22 cellular contexts compared by ENCODE assay signal in the genomic region with DNA sequence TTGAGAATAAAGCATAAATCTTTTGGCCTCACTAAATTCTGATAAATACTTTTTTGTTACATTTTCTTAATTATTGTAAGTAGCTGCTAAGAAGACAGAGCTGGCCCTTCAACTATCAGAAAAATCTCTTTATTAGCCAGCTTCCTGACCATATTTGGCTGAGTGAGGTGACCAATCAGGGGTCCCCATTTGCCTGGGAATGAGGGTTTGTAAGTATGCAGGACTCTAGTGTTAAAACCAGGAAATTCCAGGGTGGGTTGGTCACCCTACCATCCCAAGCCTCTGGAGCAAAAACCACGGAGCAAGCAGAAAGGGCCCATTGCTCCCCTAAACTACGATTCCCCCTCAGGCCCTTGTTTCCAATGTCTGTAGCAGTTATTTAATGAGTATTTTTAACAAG.
DNase-seq lines count a peak whose midpoint lies in the region; ATAC-seq and TF ChIP-seq lines count a peak whose summit lies in the region.
"Had no signal": no experiment of that assay in that cellular context is flagged by ENCODE, and none has a peak within 500 bp of the region (broad histone marks: within the 10 kb centered on the region; RNA-seq: fewer than 3 reads in every experiment).

No MANE protein-coding gene starts in this region.

- H3K9me3 ChIP-seq in GM23248 (ENCODE audit: low read depth) (no peaks in the 10 kb centered on the region), vagina (no peaks in the 10 kb centered on the region)
- H3K9me3 ChIP-seq: adrenal gland, right lobe of liver had no signal

- H3K9ac ChIP-seq in GM23248: no peak overlapping the region

- DNase-seq in GM23248 (peak; percentile 48), astrocyte of the cerebellum (ENCODE audit: low read depth) (peak; percentile 33), iris pigment epithelial cell (ENCODE audit: low read depth) (peak; percentile 62), iPS-NIHi7 (ENCODE audit: extremely low spot score) (no peak), vagina (ENCODE audit: extremely low spot score in 2 of 2) (no peak), natural killer cell (no peak), NCI-H2196 treated with DMSO at 0.1 percent for 48 hours (lab: John Stamatoyannopoulos, UW; ENCODE audit: unreplicated experiment) (no peak)
- DNase-seq: adrenal gland; DND-41; Kasumi-1; NCI-H1417; NCI-H2171; NCI-H774; occipital lobe; PC-9; right lobe of liver; stimulated activated naive CD8-positive, alpha-beta T cell treated with anti-CD3 and anti-CD28 coated beads, Interleukin-15, amount 100 ng/mL, for 72 hours had no signal

- H3K27ac ChIP-seq in ACC112 (ENCODE audit: low read depth, low read length) (no peak overlapping the region), GM23248 (no peak overlapping the region), vagina (no peak overlapping the region)
- H3K27ac ChIP-seq: PC-9, right lobe of liver had no signal

- intact Hi-C loops in vagina (cut with DNase I) (no loop called here), natural killer cell (cut with micrococcal nuclease) (no loop called here)

- H3F3A ChIP-seq in GM23248 (ENCODE audit: insufficient read depth): peaks cover 4% of the 10 kb centered on the region; the same call in 1 of the 2 replicates

- H3K36me3 ChIP-seq in ACC112 (ENCODE audit: insufficient read depth, low read length) (no peaks in the 10 kb centered on the region), GM23248 (ENCODE audit: low read depth) (no peaks in the 10 kb centered on the region), vagina (no peaks in the 10 kb centered on the region)
- H3K36me3 ChIP-seq: adrenal gland, right lobe of liver had no signal

- no peak for TF ChIP-seq POLR2A in vagina (IDR thresholded peaks at IDR 0.05)

- H3K4me3 ChIP-seq in ACC112 (ENCODE audit: low read depth, low read length) (no peak overlapping the region), GM23248 (no peak overlapping the region), astrocyte of the cerebellum (ENCODE audit: low read depth, low read length) (no peak overlapping the region), vagina (no peak overlapping the region)
- H3K4me3 ChIP-seq: adrenal gland, PC-9, right lobe of liver had no signal

- H3K4me3 Mint-ChIP-seq in natural killer cell: no peak overlapping the region
- H3K4me3 Mint-ChIP-seq: stimulated activated naive CD8-positive, alpha-beta T cell treated with anti-CD3 and anti-CD28 coated beads, Interleukin-15, amount 100 ng/mL, for 72 hours; type B pancreatic cell had no signal

- no peaks in the 10 kb centered on the region for H3K9me2 ChIP-seq in GM23248 (ENCODE audit: insufficient read depth)

- no peaks in the 10 kb centered on the region for H3K27me3 ChIP-seq in ACC112 (ENCODE audit: insufficient read depth, low read length)
- no peaks in the 10 kb centered on the region for H3K27me3 ChIP-seq in GM23248 (replicated peaks; ENCODE audit: insufficient read depth)
- H3K27me3 ChIP-seq in vagina: no peaks in the 10 kb centered on the region
- H3K27me3 ChIP-seq: adrenal gland, right lobe of liver had no signal

- no peaks in the 10 kb centered on the region for H3K36me3 Mint-ChIP-seq in natural killer cell
- H3K36me3 Mint-ChIP-seq: type B pancreatic cell had no signal

- peaks cover 6 to 11% of the 10 kb centered on the region in 2 donors for H3K9me3 Mint-ChIP-seq in natural killer cell
- H3K9me3 Mint-ChIP-seq: type B pancreatic cell had no signal

- H3K27ac Mint-ChIP-seq in natural killer cell: no peak overlapping the region
- H3K27ac Mint-ChIP-seq: activated T-helper 2 cell treated with anti-CD3 and anti-CD28 coated beads, Interferon-gamma antibody, Interleukin-2, Interleukin-4, amounts not matched to agents 10 μg/mL and 5 μg/mL and 100 μg/mL, durations not matched to agents 14 hours and 24 hours and 36 hours; stimulated activated naive CD8-positive, alpha-beta T cell treated with anti-CD3 and anti-CD28 coated beads, Interleukin-15, amount 100 ng/mL, for 72 hours; type B pancreatic cell had no signal

- peak overlapping the region; percentile 23 for H2AFZ ChIP-seq in ACC112 (ENCODE audit: low read length, unreplicated experiment)
- H2AFZ ChIP-seq in GM23248: peak overlapping the region; percentile 76
- H2AFZ ChIP-seq: PC-9 had no signal

- H3K4me2 ChIP-seq in GM23248 (ENCODE audit: unreplicated experiment): peak overlapping the region; percentile 20
- H3K4me2 ChIP-seq: PC-9 had no signal

- 63 to 65% methylated on average over 2 of the region's 2 CpGs for whole genome bisulfite sequencing in GM23248 (ENCODE audit: low coverage in 1 of 2, low lambda C conversion rate in 2 of 2, missing lambda C conversion rate in 2 of 2), 2 experiments

- TF ChIP-seq CTCF in astrocyte of the cerebellum (IDR thresholded peaks at IDR 0.05; ENCODE audit: low read depth, low read length, missing control alignments) (no peak), vagina (IDR thresholded peaks at IDR 0.05) (no peak), natural killer cell (IDR thresholded peaks at IDR 0.05) (no peak)

- H3K79me2 ChIP-seq in ACC112 (ENCODE audit: control insufficient read depth, insufficient read depth, low read length, unreplicated experiment) (no peaks in the 10 kb centered on the region), GM23248 (ENCODE audit: insufficient read depth) (no peaks in the 10 kb centered on the region)

- no peaks in the 10 kb centered on the region for H3K4me1 Mint-ChIP-seq in natural killer cell
- H3K4me1 Mint-ChIP-seq: stimulated activated naive CD8-positive, alpha-beta T cell treated with anti-CD3 and anti-CD28 coated beads, Interleukin-15, amount 100 ng/mL, for 72 hours had no signal

- H4K20me1 ChIP-seq in GM23248 (ENCODE audit: insufficient read depth): no peaks in the 10 kb centered on the region

- no peaks in the 10 kb centered on the region for H3K4me1 ChIP-seq in ACC112 (ENCODE audit: control insufficient read depth, insufficient read depth, low read length, unreplicated experiment)
- H3K4me1 ChIP-seq in GM23248 (ENCODE audit: insufficient read depth): peaks cover 14% of the 10 kb centered on the region
- no peaks in the 10 kb centered on the region for H3K4me1 ChIP-seq in vagina
- H3K4me1 ChIP-seq: adrenal gland, right lobe of liver had no signal

- in situ Hi-C loops in GM23248 (cut with MboI) (no loop called here), astrocyte of the cerebellum (cut with HindIII; ENCODE audit: low sequenced_read_pairs) (no loop called here)

- no peak for ATAC-seq in natural killer cell
- ATAC-seq: activated CD4-positive, CD25-positive, alpha-beta regulatory T cell treated with anti-CD3 and anti-CD28 coated beads, Interleukin-2, amount 50 U/mL, for 24 hours; left lobe of liver; right lobe of liver; stimulated activated naive CD8-positive, alpha-beta T cell treated with anti-CD3 and anti-CD28 coated beads, Interleukin-15, amount 100 ng/mL, for 72 hours had no signal

- H3K27me3 Mint-ChIP-seq in natural killer cell (ENCODE audit: low read depth in 2 of 2): no peaks in the 10 kb centered on the region
- H3K27me3 Mint-ChIP-seq: stimulated activated naive CD8-positive, alpha-beta T cell treated with anti-CD3 and anti-CD28 coated beads, Interleukin-15, amount 100 ng/mL, for 72 hours had no signal

Comparison
In these comparisons a context has a peak if more than half of its experiments do, and no peak if none do; other contexts are left out.
1. DNase-seq: peak in GM23248 (single experiment), astrocyte of the cerebellum (single experiment) and iris pigment epithelial cell (single experiment); none in iPS-NIHi7 (single experiment), vagina (0 of 2), natural killer cell (single experiment) and NCI-H2196 treated with DMSO at 0.1 percent for 48 hours (single experiment).